In genomic region chrX:130770615-130771014, GRCh38 we compare ENCODE assay signal across 13 cellular contexts.
DNase-seq lines count a peak whose midpoint lies in the region; FAIRE-seq and TF ChIP-seq lines count a peak whose summit lies in the region.
"Had no signal": no experiment of that assay in that cellular context is flagged by ENCODE, and none has a peak within 500 bp of the region (broad histone marks: within the 10 kb centered on the region; RNA-seq: fewer than 3 reads in every experiment).

No MANE protein-coding gene starts in this region.

- H3K4me3 ChIP-seq in cardiac fibroblast (replicated peaks in 1 of 2; ENCODE audit: low read depth in 2 of 2, low read length in 2 of 2) = no peak overlapping the region

- H3K4me1 Mint-ChIP-seq in activated T-helper 1 cell treated with anti-CD3 and anti-CD28 coated beads, Interleukin-12 subunit alpha, Interleukin-12 subunit beta, Interleukin-2, Interleukin-4 antibody, amounts not matched to agents 30 ng/mL and 10 ng/mL and 1 ng/mL, durations not matched to agents 14 hours and 24 hours and 36 hours (ENCODE audit: low read depth) = no peaks in the 10 kb centered on the region
- H3K4me1 Mint-ChIP-seq: central memory CD8-positive, alpha-beta T cell; T-helper 17 cell had no signal

- H3K9me3 Mint-ChIP-seq in activated T-helper 1 cell treated with anti-CD3 and anti-CD28 coated beads, Interleukin-12 subunit alpha, Interleukin-12 subunit beta, Interleukin-2, Interleukin-4 antibody, amounts not matched to agents 30 ng/mL and 10 ng/mL and 1 ng/mL, durations not matched to agents 14 hours and 24 hours and 36 hours = no peaks in the 10 kb centered on the region
- H3K9me3 Mint-ChIP-seq: central memory CD8-positive, alpha-beta T cell had no signal

- FAIRE-seq in D721Med (lab: Jason Lieb, UNC) (no peak), frontal cortex (lab: Jason Lieb, UNC) (no peak)

- intact Hi-C loops in activated T-helper 1 cell treated with anti-CD3 and anti-CD28 coated beads, Interleukin-12 subunit alpha, Interleukin-12 subunit beta, Interleukin-2, Interleukin-4 antibody, amounts not matched to agents 30 ng/mL and 10 ng/mL and 1 ng/mL, durations not matched to agents 14 hours and 24 hours and 36 hours (cut with micrococcal nuclease) = no loop called here

- DNase-seq in GM03348 (ENCODE audit: low spot score) = peak; percentile 42
- peak; percentile 68 for DNase-seq in NCI-H226
- peak; percentile 78 to 83 for DNase-seq in cardiac fibroblast (ENCODE audit: low read depth in 2 of 2)
- DNase-seq in non-pigmented ciliary epithelial cell (ENCODE audit: low read depth) = peak; percentile 40
- no peak for DNase-seq in activated T-helper 1 cell treated with anti-CD3 and anti-CD28 coated beads, Interleukin-12 subunit alpha, Interleukin-12 subunit beta, Interleukin-2, Interleukin-4 antibody, amounts not matched to agents 30 ng/mL and 10 ng/mL and 1 ng/mL, durations not matched to agents 14 hours and 24 hours and 36 hours (ENCODE audit: low spot score)
- no peak for DNase-seq in stimulated activated CD4-positive, alpha-beta T cell treated with anti-CD3 and anti-CD28 coated beads, Interleukin-1b, Interleukin-23, amount 100 ng/mL, for 48 hours
- no peak for DNase-seq in D721Med (ENCODE audit: insufficient read length, low spot score)
- DNase-seq in frontal cortex (ENCODE audit: low spot score in 2 of 2) = no peak
- DNase-seq: DND-41; hypothalamus; stimulated activated naive CD4-positive, alpha-beta T cell treated with Interleukin-2 at 50 U/mL for 16 hours; T-helper 17 cell had no signal

- TF ChIP-seq CTCF in cardiac fibroblast (IDR thresholded peaks at IDR 0.05; ENCODE audit: low read depth, low read length) = no peak
- no peak for TF ChIP-seq CTCF in D721Med (IDR thresholded peaks at IDR 0.05; ENCODE audit: insufficient read depth, missing control alignments)

- H3K27ac Mint-ChIP-seq in activated T-helper 1 cell treated with anti-CD3 and anti-CD28 coated beads, Interleukin-12 subunit alpha, Interleukin-12 subunit beta, Interleukin-2, Interleukin-4 antibody, amounts not matched to agents 30 ng/mL and 10 ng/mL and 1 ng/mL, durations not matched to agents 14 hours and 24 hours and 36 hours = no peak overlapping the region
- H3K27ac Mint-ChIP-seq: T-helper 17 cell had no signal

- no peak overlapping the region for H3K4me3 Mint-ChIP-seq in activated T-helper 1 cell treated with anti-CD3 and anti-CD28 coated beads, Interleukin-12 subunit alpha, Interleukin-12 subunit beta, Interleukin-2, Interleukin-4 antibody, amounts not matched to agents 30 ng/mL and 10 ng/mL and 1 ng/mL, durations not matched to agents 14 hours and 24 hours and 36 hours
- H3K4me3 Mint-ChIP-seq: central memory CD8-positive, alpha-beta T cell; T-helper 17 cell had no signal

- no peaks in the 10 kb centered on the region for H3K36me3 Mint-ChIP-seq in activated T-helper 1 cell treated with anti-CD3 and anti-CD28 coated beads, Interleukin-12 subunit alpha, Interleukin-12 subunit beta, Interleukin-2, Interleukin-4 antibody, amounts not matched to agents 30 ng/mL and 10 ng/mL and 1 ng/mL, durations not matched to agents 14 hours and 24 hours and 36 hours (ENCODE audit: low read depth)

- no peaks in the 10 kb centered on the region for H3K27me3 Mint-ChIP-seq in activated T-helper 1 cell treated with anti-CD3 and anti-CD28 coated beads, Interleukin-12 subunit alpha, Interleukin-12 subunit beta, Interleukin-2, Interleukin-4 antibody, amounts not matched to agents 30 ng/mL and 10 ng/mL and 1 ng/mL, durations not matched to agents 14 hours and 24 hours and 36 hours (ENCODE audit: insufficient read depth)
- H3K27me3 Mint-ChIP-seq: central memory CD8-positive, alpha-beta T cell; T-helper 17 cell had no signal

Comparison
In these comparisons a context has a peak if more than half of its experiments do, and no peak if none do; other contexts are left out.
1. DNase-seq: peak in GM03348 (single experiment), NCI-H226 (single experiment), cardiac fibroblast (2 of 2) and non-pigmented ciliary epithelial cell (single experiment); none in activated T-helper 1 cell treated with anti-CD3 and anti-CD28 coated beads, Interleukin-12 subunit alpha, Interleukin-12 subunit beta, Interleukin-2, Interleukin-4 antibody, amounts not matched to agents 30 ng/mL and 10 ng/mL and 1 ng/mL, durations not matched to agents 14 hours and 24 hours and 36 hours (single experiment), stimulated activated CD4-positive, alpha-beta T cell treated with anti-CD3 and anti-CD28 coated beads, Interleukin-1b, Interleukin-23, amount 100 ng/mL, for 48 hours (single experiment), D721Med (single experiment) and frontal cortex (0 of 2).